Comparison of ENCODE assay signal across 15 cellular contexts in the genomic region with DNA sequence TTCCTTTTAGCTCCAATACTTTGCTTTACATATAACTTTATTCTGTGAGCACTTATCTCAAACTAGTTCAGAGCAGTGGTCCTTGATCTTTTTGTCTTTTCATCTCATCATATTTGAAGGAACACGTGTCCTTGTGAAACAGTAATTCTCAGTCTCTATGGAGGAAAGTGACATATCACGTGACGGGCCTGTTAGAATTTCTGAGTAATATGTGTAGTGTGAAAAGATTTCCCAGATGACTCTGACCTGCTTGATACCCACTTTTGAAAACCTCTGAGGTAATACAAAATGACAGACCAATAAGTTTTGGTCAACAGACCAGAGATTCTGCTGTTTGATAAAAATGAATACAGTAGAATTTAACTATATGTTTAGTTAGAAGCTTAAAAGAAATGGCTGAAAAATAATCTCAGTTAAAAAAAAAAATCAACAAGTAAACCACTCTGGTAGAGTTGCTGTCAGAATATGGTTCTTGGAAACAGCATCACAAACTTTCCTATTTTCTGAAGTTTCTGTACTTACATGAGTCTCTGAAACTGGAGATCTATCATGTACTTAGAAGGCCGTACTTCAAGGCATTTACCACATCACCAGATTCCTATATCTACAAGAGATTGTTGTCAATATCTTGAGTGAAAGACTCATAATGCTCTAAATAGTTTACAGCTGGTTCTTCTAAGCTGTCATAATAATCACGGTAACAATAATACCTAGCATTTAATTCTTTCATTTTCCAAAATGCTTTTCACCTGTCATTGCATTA.
DNase-seq lines count a peak whose midpoint lies in the region; ATAC-seq, FAIRE-seq and TF ChIP-seq lines count a peak whose summit lies in the region.
"Had no signal": no experiment of that assay in that cellular context is flagged by ENCODE, and none has a peak within 500 bp of the region (broad histone marks: within the 10 kb centered on the region; RNA-seq: fewer than 3 reads in every experiment).

No MANE protein-coding gene starts in this region.

- H3K4me3 ChIP-seq in neural progenitor cell (no peak overlapping the region), colonic mucosa (no peak overlapping the region)
- H3K4me3 ChIP-seq: pancreas, SJSA1 had no signal

- H3K27ac Mint-ChIP-seq in activated CD8-positive, alpha-beta T cell treated with anti-CD3 and anti-CD28 coated beads for 36 hours: peak overlapping the region; percentile 13
- H3K27ac Mint-ChIP-seq in activated CD8-positive, alpha-beta T cell treated with anti-CD3 and anti-CD28 coated beads, Interleukin-2, amount 10 ng/mL, durations not matched to agents 7 days and 5 days: no peak overlapping the region
- H3K27ac Mint-ChIP-seq in immature natural killer cell (peak overlapping the region; percentile 73 to 87 (median 78)), neural progenitor cell (no peak overlapping the region)
- H3K27ac Mint-ChIP-seq: WTC11 had no signal

- no peaks in the 10 kb centered on the region for H3F3A ChIP-seq in neural progenitor cell (ENCODE audit: low read depth)

- H3K27me3 ChIP-seq in neural progenitor cell (no peaks in the 10 kb centered on the region), colonic mucosa (no peaks in the 10 kb centered on the region)
- H3K27me3 ChIP-seq: pancreas, SJSA1 had no signal

- CTCF ChIA-PET in activated CD8-positive, alpha-beta T cell treated with anti-CD3 and anti-CD28 coated beads for 36 hours (lab: Charles Lee): interaction anchor here (1.1 kb wide), 1 partner anchor 360 kb away, joined by 3 read pairs; no protein-coding TSS in a partner anchor
- CTCF ChIA-PET in activated CD8-positive, alpha-beta T cell treated with anti-CD3 and anti-CD28 coated beads, Interleukin-2, amount 10 ng/mL, durations not matched to agents 7 days and 5 days (lab: Charles Lee): interaction anchor here (1.1 kb wide), 1 partner anchor 9 kb away, joined by 3 read pairs; no protein-coding TSS in a partner anchor

- no peak overlapping the region for H3K4me3 Mint-ChIP-seq in activated CD8-positive, alpha-beta T cell treated with anti-CD3 and anti-CD28 coated beads for 36 hours
- no peak overlapping the region for H3K4me3 Mint-ChIP-seq in activated CD8-positive, alpha-beta T cell treated with anti-CD3 and anti-CD28 coated beads, Interleukin-2, amount 10 ng/mL, durations not matched to agents 7 days and 5 days
- peak overlapping the region; percentile 22 to 64 (median 56) for H3K4me3 Mint-ChIP-seq in immature natural killer cell
- no peak overlapping the region for H3K4me3 Mint-ChIP-seq in neural progenitor cell
- H3K4me3 Mint-ChIP-seq: WTC11 had no signal

- FAIRE-seq in RCC 7860 (lab: Jason Lieb, UNC): no peak
- FAIRE-seq: D721Med, H1, pancreas had no signal

- POLR2A ChIA-PET in activated CD8-positive, alpha-beta T cell treated with anti-CD3 and anti-CD28 coated beads for 36 hours (lab: Charles Lee): interaction anchor here (0.6 kb wide), 1 partner anchor 302 kb away, joined by 6 read pairs; no protein-coding TSS in a partner anchor
- POLR2A ChIA-PET in activated CD8-positive, alpha-beta T cell treated with anti-CD3 and anti-CD28 coated beads, Interleukin-2, amount 10 ng/mL, durations not matched to agents 7 days and 5 days (lab: Charles Lee): no interaction called here

- H4K20me1 ChIP-seq in neural progenitor cell (ENCODE audit: low read depth): no peaks in the 10 kb centered on the region

- intact Hi-C loops in activated CD8-positive, alpha-beta T cell treated with anti-CD3 and anti-CD28 coated beads for 36 hours (cut with micrococcal nuclease): no loop called here
- intact Hi-C loops in colonic mucosa (cut with DNase I): loop anchor here (10.0 kb wide), 1 partner anchor 273 kb away; no protein-coding TSS in a partner anchor

- H3K9ac ChIP-seq in neural progenitor cell (no peak overlapping the region), colonic mucosa (ENCODE audit: low read depth in 2 of 2, low read length in 2 of 2) (no peak overlapping the region)

- H2AFZ ChIP-seq in neural progenitor cell (replicated peaks): no peak overlapping the region

- H3K4me1 ChIP-seq in neural progenitor cell (no peaks in the 10 kb centered on the region), colonic mucosa (no peaks in the 10 kb centered on the region)
- H3K4me1 ChIP-seq: pancreas had no signal

- no peaks in the 10 kb centered on the region for H3K79me2 ChIP-seq in neural progenitor cell (ENCODE audit: low read depth)

- ATAC-seq in activated CD8-positive, alpha-beta T cell treated with anti-CD3 and anti-CD28 coated beads for 36 hours: peak; percentile 84
- ATAC-seq in activated CD8-positive, alpha-beta T cell treated with anti-CD3 and anti-CD28 coated beads, Interleukin-2, amount 10 ng/mL, durations not matched to agents 7 days and 5 days: no peak
- ATAC-seq in GM21423 (IDR thresholded peaks at IDR 0.05; ENCODE audit: unreplicated experiment) (peak; percentile 75), HG03378 (IDR thresholded peaks at IDR 0.05; ENCODE audit: unreplicated experiment) (peak; percentile 89)
- ATAC-seq: pancreas, WTC11 had no signal

- H3K9me3 Mint-ChIP-seq in activated CD8-positive, alpha-beta T cell treated with anti-CD3 and anti-CD28 coated beads for 36 hours: no peaks in the 10 kb centered on the region
- no peaks in the 10 kb centered on the region for H3K9me3 Mint-ChIP-seq in activated CD8-positive, alpha-beta T cell treated with anti-CD3 and anti-CD28 coated beads, Interleukin-2, amount 10 ng/mL, durations not matched to agents 7 days and 5 days (ENCODE audit: insufficient read depth)
- H3K9me3 Mint-ChIP-seq in immature natural killer cell (no peaks in the 10 kb centered on the region), neural progenitor cell (peaks cover 2% of the 10 kb centered on the region)
- H3K9me3 Mint-ChIP-seq: WTC11 had no signal

- H3K4me1 Mint-ChIP-seq in activated CD8-positive, alpha-beta T cell treated with anti-CD3 and anti-CD28 coated beads for 36 hours (ENCODE audit: low read depth): peaks cover 21% of the 10 kb centered on the region
- peaks cover 16% of the 10 kb centered on the region for H3K4me1 Mint-ChIP-seq in activated CD8-positive, alpha-beta T cell treated with anti-CD3 and anti-CD28 coated beads, Interleukin-2, amount 10 ng/mL, durations not matched to agents 7 days and 5 days (ENCODE audit: low read depth)
- peaks cover 31 to 42% of the 10 kb centered on the region in 2 donors for H3K4me1 Mint-ChIP-seq in immature natural killer cell
- peaks cover 17% of the 10 kb centered on the region for H3K4me1 Mint-ChIP-seq in neural progenitor cell

- H3K9me3 ChIP-seq in neural progenitor cell (ENCODE audit: low read depth): no peaks in the 10 kb centered on the region
- H3K9me3 ChIP-seq in colonic mucosa: no peaks in the 10 kb centered on the region
- H3K9me3 ChIP-seq: pancreas, SJSA1 had no signal

- no peak overlapping the region for H3K4me2 ChIP-seq in neural progenitor cell

- no peak for TF ChIP-seq CTCF in activated CD8-positive, alpha-beta T cell treated with anti-CD3 and anti-CD28 coated beads for 36 hours (IDR thresholded peaks at IDR 0.05)
- TF ChIP-seq CTCF in neural progenitor cell (IDR thresholded peaks at IDR 0.05): no peak
- no peak for TF ChIP-seq CTCF in colonic mucosa (IDR thresholded peaks at IDR 0.05)

- H3K27ac ChIP-seq in neural progenitor cell (no peak overlapping the region), colonic mucosa (no peak overlapping the region)
- H3K27ac ChIP-seq: pancreas, SJSA1 had no signal

- H3K36me3 ChIP-seq in neural progenitor cell: no peaks in the 10 kb centered on the region
- H3K36me3 ChIP-seq in colonic mucosa: no peaks in the 10 kb centered on the region
- H3K36me3 ChIP-seq: pancreas, SJSA1 had no signal

- DNase-seq in activated CD8-positive, alpha-beta T cell treated with anti-CD3 and anti-CD28 coated beads for 36 hours: peak; percentile 42
- no peak for DNase-seq in activated CD8-positive, alpha-beta T cell treated with anti-CD3 and anti-CD28 coated beads, Interleukin-2, amount 10 ng/mL, durations not matched to agents 7 days and 5 days
- DNase-seq in immature natural killer cell: peak; percentile 38 to 50 (median 39)
- no peak for DNase-seq in neural progenitor cell (ENCODE audit: low spot score)
- no peak for DNase-seq in colonic mucosa
- DNase-seq in RCC 7860 (ENCODE audit: low spot score): no peak
- DNase-seq: NCI-H1048, NCI-H526 treated with DMSO at 0.1 percent for 48 hours, pancreas had no signal

- no peaks in the 10 kb centered on the region for H3K36me3 Mint-ChIP-seq in activated CD8-positive, alpha-beta T cell treated with anti-CD3 and anti-CD28 coated beads for 36 hours (ENCODE audit: low read depth)
- no peaks in the 10 kb centered on the region for H3K36me3 Mint-ChIP-seq in activated CD8-positive, alpha-beta T cell treated with anti-CD3 and anti-CD28 coated beads, Interleukin-2, amount 10 ng/mL, durations not matched to agents 7 days and 5 days (ENCODE audit: low read depth)
- H3K36me3 Mint-ChIP-seq in immature natural killer cell (no peaks in the 10 kb centered on the region), neural progenitor cell (no peaks in the 10 kb centered on the region)
- H3K36me3 Mint-ChIP-seq: WTC11 had no signal

- H3K27me3 Mint-ChIP-seq in activated CD8-positive, alpha-beta T cell treated with anti-CD3 and anti-CD28 coated beads for 36 hours: no peaks in the 10 kb centered on the region
- H3K27me3 Mint-ChIP-seq in activated CD8-positive, alpha-beta T cell treated with anti-CD3 and anti-CD28 coated beads, Interleukin-2, amount 10 ng/mL, durations not matched to agents 7 days and 5 days (ENCODE audit: low read depth): no peaks in the 10 kb centered on the region
- H3K27me3 Mint-ChIP-seq in immature natural killer cell (ENCODE audit: low read depth in 3 of 3): no peaks in the 10 kb centered on the region
- peaks cover 3% of the 10 kb centered on the region for H3K27me3 Mint-ChIP-seq in neural progenitor cell (ENCODE audit: insufficient read depth, low read depth)

Comparison
In these comparisons a context has a peak if more than half of its experiments do, and no peak if none do; other contexts are left out.
1. DNase-seq: peak in activated CD8-positive, alpha-beta T cell treated with anti-CD3 and anti-CD28 coated beads for 36 hours (single experiment) and immature natural killer cell (3 of 3); none in activated CD8-positive, alpha-beta T cell treated with anti-CD3 and anti-CD28 coated beads, Interleukin-2, amount 10 ng/mL, durations not matched to agents 7 days and 5 days (single experiment), neural progenitor cell (single experiment), colonic mucosa (single experiment) and RCC 7860 (single experiment).
2. H3K27ac Mint-ChIP-seq: peak in activated CD8-positive, alpha-beta T cell treated with anti-CD3 and anti-CD28 coated beads for 36 hours (single experiment) and immature natural killer cell (6 of 6); none in activated CD8-positive, alpha-beta T cell treated with anti-CD3 and anti-CD28 coated beads, Interleukin-2, amount 10 ng/mL, durations not matched to agents 7 days and 5 days (single experiment) and neural progenitor cell (single experiment).
3. H3K4me3 Mint-ChIP-seq: peak in immature natural killer cell (5 of 5); none in activated CD8-positive, alpha-beta T cell treated with anti-CD3 and anti-CD28 coated beads for 36 hours (single experiment), activated CD8-positive, alpha-beta T cell treated with anti-CD3 and anti-CD28 coated beads, Interleukin-2, amount 10 ng/mL, durations not matched to agents 7 days and 5 days (single experiment) and neural progenitor cell (single experiment).